ENCODE assay signal across 8 cellular contexts in genomic region chr22:43142881-43143562, GRCh38. TPM values are rescaled to one million over a fixed set of nuclear protein-coding genes. Genes with fewer than 3 reads are reported as not detected.
DNase-seq lines count a peak whose midpoint lies in the region; ATAC-seq and TF ChIP-seq lines count a peak whose summit lies in the region.

Gene MCAT, minus strand, starts transcription at chr22:43143398. Its CDS starts 50 bp downstream, at chr22:43143348.

- intact Hi-C loops in stomach (cut with DNase I; ENCODE audit: low total_unique reads) = no loop called here

- H3K4me3 ChIP-seq in SJSA1 (peak within 1 kb of the TSS; percentile 86), neural progenitor cell (peak within 1 kb of the TSS; percentile 77), stomach (peak within 1 kb of the TSS; percentile 91 to 97 (median 97))

- no peaks in the 10 kb centered on the region for H3K27me3 ChIP-seq in SJSA1 (replicated peaks)
- H3K27me3 ChIP-seq in foreskin keratinocyte = no peaks in the 10 kb centered on the region
- H3K27me3 ChIP-seq in neural progenitor cell = peaks cover 8% of the 10 kb centered on the region
- no peaks in the 10 kb centered on the region for H3K27me3 ChIP-seq in stomach

- peak within 1 kb of the TSS; percentile 87 for H3K27ac Mint-ChIP-seq in neural progenitor cell

- H3K27ac ChIP-seq in SJSA1 (peak within 1 kb of the TSS; percentile 36), foreskin keratinocyte (peak within 1 kb of the TSS; percentile 15), neural progenitor cell (no peak within 1 kb of the TSS), stomach (peak within 1 kb of the TSS; percentile 79 to 87 (median 82))

- TF ChIP-seq CTCF in foreskin keratinocyte (conservative IDR thresholded peaks at IDR 0.05) (no peak), neural progenitor cell (IDR thresholded peaks at IDR 0.05) (no peak), stomach (IDR thresholded peaks at IDR 0.05) (no peak)

- H3K4me2 ChIP-seq in neural progenitor cell = peak within 1 kb of the TSS; percentile 95

- peaks cover 11% of the 10 kb centered on the region for H3K36me3 Mint-ChIP-seq in neural progenitor cell

- DNase-seq in DMS53 (lab: John Stamatoyannopoulos, UW) (peak; percentile 91), LHCN-M2 (ENCODE audit: low read depth) (peak; percentile 74), SJSA1 (ENCODE audit: low read depth in 1 of 2, low spot score in 2 of 2) (peak; percentile 72 to 79), foreskin keratinocyte (peak; percentile 34 to 68), neural progenitor cell (ENCODE audit: low spot score) (peak; percentile 84), stomach (peak; percentile 90)
- DNase-seq in activated gamma-delta T cell treated with anti-CD3 and anti-CD28 coated beads, Interleukin-2, amount 50 U/mL, for 16 hours (ENCODE audit: low read depth) = peak; percentile 62

- H3K9ac ChIP-seq in neural progenitor cell = peak within 1 kb of the TSS; percentile 62

- H3K79me2 ChIP-seq in neural progenitor cell (ENCODE audit: low read depth) = peaks cover 23% of the 10 kb centered on the region

- H3K4me1 ChIP-seq in SJSA1 (replicated peaks) (peaks cover 8% of the 10 kb centered on the region), foreskin keratinocyte (peaks cover 5% of the 10 kb centered on the region), neural progenitor cell (peaks cover 9% of the 10 kb centered on the region), stomach (peaks cover 18 to 36% (median 25%) of the 10 kb centered on the region in 4 donors)

- no peaks in the 10 kb centered on the region for H3K9me3 Mint-ChIP-seq in neural progenitor cell

- H3K27me3 Mint-ChIP-seq in neural progenitor cell (ENCODE audit: insufficient read depth, low read depth) = peaks cover 11% of the 10 kb centered on the region

- H3F3A ChIP-seq in neural progenitor cell (ENCODE audit: low read depth) = peaks cover 7% of the 10 kb centered on the region

- peaks cover 17% of the 10 kb centered on the region for H3K4me1 Mint-ChIP-seq in neural progenitor cell

- H2AFZ ChIP-seq in neural progenitor cell (replicated peaks) = peak within 1 kb of the TSS; percentile 98

- 0% methylated on average over 16 to 83 of the region's 83 CpGs for WGBS in stomach, 5 donors

- ATAC-seq in GM21619 (IDR thresholded peaks at IDR 0.05; ENCODE audit: unreplicated experiment) = peak; percentile 72
- peak; percentile 68 for ATAC-seq in foreskin keratinocyte

- H3K9me3 ChIP-seq in SJSA1 (replicated peaks) = no peaks in the 10 kb centered on the region
- H3K9me3 ChIP-seq in neural progenitor cell (ENCODE audit: low read depth) = no peaks in the 10 kb centered on the region
- H3K9me3 ChIP-seq in stomach = no peaks in the 10 kb centered on the region

- H3K36me3 ChIP-seq in SJSA1 = peaks cover 28% of the 10 kb centered on the region
- no peaks in the 10 kb centered on the region for H3K36me3 ChIP-seq in neural progenitor cell
- H3K36me3 ChIP-seq in stomach = peaks cover 16 to 32% (median 31%) of the 10 kb centered on the region in 4 donors

- no peak for TF ChIP-seq POLR2A in stomach (IDR thresholded peaks at IDR 0.05)

- H4K20me1 ChIP-seq in neural progenitor cell (ENCODE audit: low read depth) = peaks cover 3% of the 10 kb centered on the region

- no peak for TF ChIP-seq EP300 in stomach (IDR thresholded peaks at IDR 0.05)

- peak within 1 kb of the TSS; percentile 92 for H3K4me3 Mint-ChIP-seq in neural progenitor cell

RNA-seq across cellular contexts. Expression of gene MCAT, which starts in this region (rescaled TPM):
- total RNA-seq in LHCN-M2 (2014; rRNA removed) (21.1 and 21.7 TPM in 2 replicates), foreskin keratinocyte (15.9 and 16.7 TPM in 2 replicates), neural progenitor cell (ENCODE audit: low replicate concordance) (10.5 and 25.4 TPM in 2 replicates), stomach (100 to 1,000 TPM in 1 of 5 donors, 10 to 100 TPM in 3, not detected in 1; 11.7 to 197 (median 23.6) TPM)
- polyA plus RNA-seq in LHCN-M2 (2012) = 14.8 TPM
- 13.5 and 14.7 TPM in 2 replicates for total RNA-seq in SJSA1 (2014; rRNA removed; shearing (Covaris generic))
- polyA plus RNA-seq in foreskin keratinocyte (19.3 and 24.5 TPM in 2 replicates), stomach (10 to 100 TPM; 17.0 to 24.6 (median 17.8) TPM)
